8 cellular contexts compared by ENCODE assay signal in the genomic region with DNA sequence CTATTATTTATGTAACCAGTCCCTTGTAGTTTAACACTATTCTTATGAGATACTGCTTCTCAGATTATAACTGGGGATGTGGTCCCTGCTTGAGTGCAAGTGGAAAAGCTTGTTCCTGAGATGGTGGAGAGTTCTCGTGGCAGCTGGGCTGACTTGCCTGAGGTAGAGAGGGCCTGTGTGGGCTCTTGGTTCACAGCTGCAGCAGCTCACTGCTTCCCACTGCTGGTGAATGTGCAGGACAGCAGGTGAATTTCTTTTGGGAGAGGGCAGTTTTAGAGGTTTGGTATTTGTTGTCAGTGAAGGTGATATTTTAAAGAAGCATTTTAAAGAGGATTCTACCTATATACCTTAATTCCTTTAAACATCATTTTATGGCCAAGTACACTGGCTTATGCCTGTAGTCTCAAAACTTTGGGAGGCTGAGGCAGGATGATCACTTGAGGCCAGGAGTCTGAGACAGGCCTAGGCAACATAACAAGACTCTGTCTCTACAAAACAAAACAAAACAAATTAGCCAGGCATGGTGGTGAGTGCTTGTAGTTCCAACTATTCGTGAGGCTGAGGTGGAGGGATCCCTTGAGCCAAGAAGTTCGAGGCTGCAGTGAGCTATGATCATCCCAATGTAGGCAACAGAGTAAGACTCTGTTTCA.
DNase-seq lines count a peak whose midpoint lies in the region; TF ChIP-seq lines count a peak whose summit lies in the region.

No MANE protein-coding gene starts in this region.

- H3K4me3 ChIP-seq in GM06990 (replicated peaks; ENCODE audit: low read depth, low read length) (no peak overlapping the region), MG63 (no peak overlapping the region), prostate gland (no peak overlapping the region)

- H3K27me3 ChIP-seq in GM06990 (replicated peaks; ENCODE audit: control insufficient read depth, insufficient read depth, low read length), result no peaks in the 10 kb centered on the region
- H3K27me3 ChIP-seq in MG63, result no peaks in the 10 kb centered on the region
- no peaks in the 10 kb centered on the region for H3K27me3 ChIP-seq in prostate gland (replicated peaks; ENCODE audit: insufficient read depth)

- H3K4me1 Mint-ChIP-seq in activated naive CD4-positive, alpha-beta T cell treated with anti-CD3 and anti-CD28 coated beads, Interleukin-2, amount 10 ng/mL, durations not matched to agents 7 days and 5 days, result peaks cover 11% of the 10 kb centered on the region
- no peaks in the 10 kb centered on the region for H3K4me1 Mint-ChIP-seq in glutamatergic neuron (ENCODE audit: low read depth, unreplicated experiment)

- no peaks in the 10 kb centered on the region for H3K4me1 ChIP-seq in prostate gland (replicated peaks)

- H3K36me3 Mint-ChIP-seq in activated naive CD4-positive, alpha-beta T cell treated with anti-CD3 and anti-CD28 coated beads, Interleukin-2, amount 10 ng/mL, durations not matched to agents 7 days and 5 days, result peaks cover 3% of the 10 kb centered on the region
- no peaks in the 10 kb centered on the region for H3K36me3 Mint-ChIP-seq in glutamatergic neuron (ENCODE audit: unreplicated experiment)

- no peaks in the 10 kb centered on the region; the same call in 1 of the 2 replicates for H3K36me3 ChIP-seq in GM06990 (ENCODE audit: control insufficient read depth, insufficient read depth, low read length)
- H3K36me3 ChIP-seq in MG63, result no peaks in the 10 kb centered on the region; the same call in 1 of the 2 replicates
- no peaks in the 10 kb centered on the region for H3K36me3 ChIP-seq in prostate gland

- no peaks in the 10 kb centered on the region for H3K27me3 Mint-ChIP-seq in activated naive CD4-positive, alpha-beta T cell treated with anti-CD3 and anti-CD28 coated beads, Interleukin-2, amount 10 ng/mL, durations not matched to agents 7 days and 5 days
- H3K27me3 Mint-ChIP-seq in glutamatergic neuron (ENCODE audit: unreplicated experiment), result peaks cover 2% of the 10 kb centered on the region

- H3K9me3 ChIP-seq in MG63 (no peaks in the 10 kb centered on the region), prostate gland (no peaks in the 10 kb centered on the region)

- in situ Hi-C loops in SK-MEL-5 (cut with HindIII; ENCODE audit: low pct_unique_long_range_greater_than_20kb, low sequenced_read_pairs), result no loop called here

- TF ChIP-seq POLR2A in prostate gland (IDR thresholded peaks at IDR 0.05), result no peak

- TF ChIP-seq CTCF in GM06990 (IDR thresholded peaks at IDR 0.05; ENCODE audit: insufficient read depth, low read length, poor library complexity, severe bottlenecking), result peak; percentile 99
- TF ChIP-seq CTCF in glutamatergic neuron (IDR thresholded peaks at IDR 0.05; ENCODE audit: partially characterized antibody, unreplicated experiment), result peak; percentile 88
- peak; percentile 78 to 93 (median 90) for TF ChIP-seq CTCF in prostate gland (IDR thresholded peaks at IDR 0.05)

- WGBS in prostate gland, result 28% methylated on average over 3 of the region's 3 CpGs

- peak overlapping the region; percentile 2 for H3K27ac Mint-ChIP-seq in activated naive CD4-positive, alpha-beta T cell treated with anti-CD3 and anti-CD28 coated beads, Interleukin-2, amount 10 ng/mL, durations not matched to agents 7 days and 5 days
- peak overlapping the region; percentile 36 for H3K27ac Mint-ChIP-seq in glutamatergic neuron (ENCODE audit: unreplicated experiment)

- H3K9me3 Mint-ChIP-seq in activated naive CD4-positive, alpha-beta T cell treated with anti-CD3 and anti-CD28 coated beads, Interleukin-2, amount 10 ng/mL, durations not matched to agents 7 days and 5 days, result no peaks in the 10 kb centered on the region
- no peaks in the 10 kb centered on the region for H3K9me3 Mint-ChIP-seq in glutamatergic neuron (ENCODE audit: unreplicated experiment)

- H3K27ac ChIP-seq in prostate gland, result no peak overlapping the region

- H3K4me3 Mint-ChIP-seq in activated naive CD4-positive, alpha-beta T cell treated with anti-CD3 and anti-CD28 coated beads, Interleukin-2, amount 10 ng/mL, durations not matched to agents 7 days and 5 days, result no peak overlapping the region
- H3K4me3 Mint-ChIP-seq in glutamatergic neuron (ENCODE audit: unreplicated experiment), result no peak overlapping the region

- CTCF ChIA-PET in activated naive CD4-positive, alpha-beta T cell treated with anti-CD3 and anti-CD28 coated beads, Interleukin-2, amount 10 ng/mL, durations not matched to agents 7 days and 5 days (lab: Charles Lee), result interaction anchor here (0.6 to 2.7 kb wide), 18 partner anchors 9 to 576 kb away, joined by 3 to 49 read pairs (median 4); no protein-coding TSS in a partner anchor

- intact Hi-C loops in prostate gland (cut with DNase I), result loop anchor here (2.0 to 5.0 kb wide), 2 partner anchors 151 to 168 kb away; no protein-coding TSS in a partner anchor

- peak; percentile 22 for DNase-seq in GM06990 (ENCODE audit: extremely low read depth, insufficient read length)
- DNase-seq in HCEC 1CT, result peak; percentile 61
- peak; percentile 54 for DNase-seq in MG63
- peak; percentile 92 for DNase-seq in SK-MEL-5 (ENCODE audit: low read depth, low spot score)
- peak; percentile 72 for DNase-seq in activated naive CD4-positive, alpha-beta T cell treated with anti-CD3 and anti-CD28 coated beads, Interleukin-2, amount 10 ng/mL, durations not matched to agents 7 days and 5 days
- peak; percentile 65 for DNase-seq in glutamatergic neuron
- DNase-seq in prostate gland (ENCODE audit: low spot score), result peak; percentile 63
- no peak for DNase-seq in mesenteric fat pad (ENCODE audit: low spot score)
